8 cellular contexts compared by ENCODE assay signal in genomic region chr1:43978551-43979260, GRCh38. TPM values are rescaled to one million over a fixed set of nuclear protein-coding genes. Genes with fewer than 3 reads are reported as not detected.
DNase-seq lines count a peak whose midpoint lies in the region; ATAC-seq and TF ChIP-seq lines count a peak whose summit lies in the region.

B4GALT2 (plus strand) TSS chr1:43979210; CDS start chr1:43981161, 1,951 bp downstream.

- POLR2A ChIA-PET in naive thymus-derived CD4-positive, alpha-beta T cell (lab: Charles Lee): interaction anchor here (1.0 kb wide), 1 partner anchor 11 kb away, joined by 3 read pairs; no protein-coding TSS in a partner anchor

- no peak for TF ChIP-seq POLR2A in upper lobe of left lung (IDR thresholded peaks at IDR 0.05)

- 8 to 12% methylated on average over 18 to 28 of the region's 54 CpGs for WGBS in upper lobe of left lung, 2 donors

- CTCF ChIA-PET in naive thymus-derived CD4-positive, alpha-beta T cell (lab: Charles Lee): no interaction called here

- peaks cover 54% of the 10 kb centered on the region for H3K79me2 ChIP-seq in fibroblast of lung (ENCODE audit: control insufficient read depth, insufficient read depth, low read length)

- H3K4me1 ChIP-seq in fibroblast of lung (ENCODE audit: control insufficient read depth, extremely low read depth, insufficient read depth, low read length): peaks cover 10% of the 10 kb centered on the region
- peaks cover 21 to 23% of the 10 kb centered on the region in 2 donors for H3K4me1 ChIP-seq in naive thymus-derived CD4-positive, alpha-beta T cell (ENCODE audit: control insufficient read depth in 2 of 2, insufficient read depth in 2 of 2, low read length in 2 of 2)
- H3K4me1 ChIP-seq in upper lobe of left lung: peaks cover 44 to 68% (median 53%) of the 10 kb centered on the region in 4 donors

- no peaks in the 10 kb centered on the region for H4K20me1 ChIP-seq in fibroblast of lung (ENCODE audit: control insufficient read depth, extremely low read depth, insufficient read depth, low read length)

- intact Hi-C loops in naive thymus-derived CD4-positive, alpha-beta T cell (cut with micrococcal nuclease): loop anchor here (5.0 to 10.0 kb wide), 5 partner anchors 274 to 1706 kb away; partner anchors contain the start of genes CCDC163 (in 1 of the 2), ELOVL1 (in 1 of the 2), GPBP1L1 (in 1 of the 2) and MMACHC (in 1 of the 2)

- H3K9ac ChIP-seq in fibroblast of lung (ENCODE audit: insufficient read depth, low read length): peak within 1 kb of the TSS; percentile 72

- peaks cover 0 to 15% (median 6%) of the 10 kb centered on the region in 5 donors for H3K27me3 Mint-ChIP-seq in naive thymus-derived CD4-positive, alpha-beta T cell

- peak within 1 kb of the TSS; percentile 47 for H2AFZ ChIP-seq in fibroblast of lung (ENCODE audit: low read length)

- no peaks in the 10 kb centered on the region for H3K27me3 ChIP-seq in fibroblast of lung (ENCODE audit: control insufficient read depth, insufficient read depth, low read length)
- H3K27me3 ChIP-seq in naive thymus-derived CD4-positive, alpha-beta T cell (ENCODE audit: control insufficient read depth in 2 of 2, insufficient read depth in 2 of 2, low read length in 2 of 2): peaks cover 0 to 7% of the 10 kb centered on the region in 2 donors
- H3K27me3 ChIP-seq in upper lobe of left lung: no peaks in the 10 kb centered on the region

- H3K36me3 ChIP-seq in fibroblast of lung (ENCODE audit: control insufficient read depth, insufficient read depth, low read length) (peaks cover 17% of the 10 kb centered on the region), upper lobe of left lung (peaks cover 4 to 22% (median 18%) of the 10 kb centered on the region in 4 donors)
- peaks cover 0 to 32% (median 11%) of the 10 kb centered on the region in 3 experiments for H3K36me3 ChIP-seq in naive thymus-derived CD4-positive, alpha-beta T cell (ENCODE audit: control insufficient read depth in 2 of 3, insufficient read depth in 3 of 3, low read length in 3 of 3)

- DNase-seq in DMS79 treated with DMSO at 0.1 percent for 48 hours (lab: John Stamatoyannopoulos, UW): peak; percentile 24
- no peak for DNase-seq in DMS79 (lab: John Stamatoyannopoulos, UW)
- DNase-seq in NCI-H1105 (lab: John Stamatoyannopoulos, UW): peak; percentile 27
- peak; percentile 46 for DNase-seq in activated T-cell treated with anti-CD3 and anti-CD28 coated beads, Interleukin-2, amount 50 U/mL, for 1 hour
- DNase-seq in fibroblast of lung (ENCODE audit: low read depth in 2 of 2): peak in 1 of 2 donors; percentile 32
- DNase-seq in naive thymus-derived CD4-positive, alpha-beta T cell: peak in 3 of 9 donors; percentile 25 to 73 (median 41)
- DNase-seq in upper lobe of left lung: peak in 1 of 2 donors; percentile 93

- H3K27ac ChIP-seq in fibroblast of lung (ENCODE audit: insufficient read depth, low read length) (peak within 1 kb of the TSS; percentile 18), upper lobe of left lung (peak within 1 kb of the TSS; percentile 28 to 78 (median 68))
- no peak within 1 kb of the TSS for H3K27ac ChIP-seq in naive thymus-derived CD4-positive, alpha-beta T cell (ENCODE audit: low read depth, low read length)

- H3K36me3 Mint-ChIP-seq in naive thymus-derived CD4-positive, alpha-beta T cell: peaks cover 12 to 22% (median 20%) of the 10 kb centered on the region in 5 donors

- TF ChIP-seq EP300 in upper lobe of left lung (IDR thresholded peaks at IDR 0.05): no peak

- H3K4me3 ChIP-seq in fibroblast of lung (replicated peaks in 1 of 4; ENCODE audit: control extremely low read depth in 1 of 4, insufficient read depth in 1 of 4, low read depth in 3 of 4, low read length in 4 of 4): peak within 1 kb of the TSS; percentile 52 to 74 (median 68)
- peak within 1 kb of the TSS; percentile 4 for H3K4me3 ChIP-seq in naive thymus-derived CD4-positive, alpha-beta T cell (ENCODE audit: low read length)
- H3K4me3 ChIP-seq in upper lobe of left lung: peak within 1 kb of the TSS; percentile 74 to 91 (median 82)

- H3K4me1 Mint-ChIP-seq in naive thymus-derived CD4-positive, alpha-beta T cell: peaks cover 33 to 54% (median 43%) of the 10 kb centered on the region in 7 donors

- no peaks in the 10 kb centered on the region for H3K9me3 ChIP-seq in fibroblast of lung (ENCODE audit: control insufficient read depth, insufficient read depth, low read depth, low read length)
- no peaks in the 10 kb centered on the region for H3K9me3 ChIP-seq in naive thymus-derived CD4-positive, alpha-beta T cell (ENCODE audit: control insufficient read depth in 2 of 3, low read length in 3 of 3)
- H3K9me3 ChIP-seq in upper lobe of left lung: no peaks in the 10 kb centered on the region

- H3K4me2 ChIP-seq in fibroblast of lung (ENCODE audit: extremely low read depth, insufficient read depth, low read length): peak within 1 kb of the TSS; percentile 90

- TF ChIP-seq CTCF in fibroblast of lung (conservative IDR thresholded peaks at IDR 0.05 in 1 of 2, IDR thresholded peaks at IDR 0.05 in 1 of 2; ENCODE audit: low read depth in 1 of 2, low read length in 2 of 2): no peak
- no peak for TF ChIP-seq CTCF in upper lobe of left lung (IDR thresholded peaks at IDR 0.05)

- peak; percentile 19 for ATAC-seq in naive thymus-derived CD4-positive, alpha-beta T cell
- ATAC-seq in upper lobe of left lung (ENCODE audit: low FRiP score in 2 of 2) (peak in 1 of 2 donors; percentile 13), GM19467 (IDR thresholded peaks at IDR 0.05; ENCODE audit: unreplicated experiment) (no peak)

- peak within 1 kb of the TSS; percentile 79 to 98 (median 88) for H3K4me3 Mint-ChIP-seq in naive thymus-derived CD4-positive, alpha-beta T cell

- H3K9me3 Mint-ChIP-seq in naive thymus-derived CD4-positive, alpha-beta T cell: peaks cover 0 to 1% (median 0%) of the 10 kb centered on the region in 11 donors

- peak within 1 kb of the TSS in 3 of 9 donors; percentile 51 to 81 (median 58) for H3K27ac Mint-ChIP-seq in naive thymus-derived CD4-positive, alpha-beta T cell

RNA-seq across cellular contexts. Expression of gene B4GALT2, which starts in this region (rescaled TPM):
- total RNA-seq in fibroblast of lung: 46.0 and 55.0 TPM in 2 replicates
- polyA plus RNA-seq in fibroblast of lung: 40.6 and 40.7 TPM in 2 replicates
- 81.3 and 83.0 TPM in 2 replicates for polyA plus RNA-seq in fibroblast of lung (2012)
- 130 and 150 TPM in 2 replicates for polyA minus RNA-seq in fibroblast of lung (ENCODE audit: low replicate concordance)
- 10 to 100 TPM in 1 of 5 experiments, 1 to 10 TPM in 2, under 1 TPM in 2; 0.49 to 16.9 (median 1.6) TPM for total RNA-seq in naive thymus-derived CD4-positive, alpha-beta T cell
- not detected for polyA plus RNA-seq in naive thymus-derived CD4-positive, alpha-beta T cell
- total RNA-seq in upper lobe of left lung: 10 to 100 TPM; 11.5 to 33.0 (median 18.1) TPM

Comparison
In these comparisons a context has a peak if more than half of its experiments do, and no peak if none do; other contexts are left out.
1. RNA of gene B4GALT2 (polyA plus RNA-seq): 40.6 to 83.0 TPM in fibroblast of lung; not detected in naive thymus-derived CD4-positive, alpha-beta T cell; every median in the first group is over 10 times any median in the second.
2. H3K4me3 ChIP-seq: peak in every context shown above with its lines; median percentile 82 in upper lobe of left lung; 68 in fibroblast of lung; 4 in naive thymus-derived CD4-positive, alpha-beta T cell.